ENCODE assay signal across 1 cellular context in the genomic region with DNA sequence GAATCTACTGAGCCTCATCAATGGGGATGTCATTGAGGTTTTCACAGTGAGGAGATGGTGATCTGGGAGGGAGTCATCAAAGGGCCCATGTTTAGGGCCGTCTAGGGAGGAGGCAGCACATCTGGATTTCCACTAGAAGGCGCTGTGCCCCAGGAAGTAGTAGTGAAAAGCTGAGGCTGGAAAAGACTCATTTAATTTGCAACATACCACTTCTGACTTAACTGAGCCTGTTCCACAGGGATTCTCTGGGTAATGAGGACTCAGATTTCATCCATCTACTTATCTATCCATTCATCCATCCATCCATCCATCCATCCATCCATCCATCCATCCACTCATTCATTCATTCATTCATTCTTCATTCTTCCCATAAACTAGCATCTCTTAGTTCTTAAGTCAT.
TF ChIP-seq lines count a peak whose summit lies in the region.

No MANE protein-coding gene starts in this region.

TF ChIP-seq in IMR-90, 13 proteins besides CTCF, POLR2A, EP300 and RAD21 (continued from another document):
- TF ChIP-seq USF2 (IDR thresholded peaks at IDR 0.05; ENCODE audit: low read depth, low read length): no peak
- no peak for TF ChIP-seq MXI1 (IDR thresholded peaks at IDR 0.05; ENCODE audit: borderline replicate concordance, low read depth, low read length)
- TF ChIP-seq FOS (IDR thresholded peaks at IDR 0.05; ENCODE audit: low read depth, low read length): no peak
